ENCODE assay signal across 30 cellular contexts in the genomic region with DNA sequence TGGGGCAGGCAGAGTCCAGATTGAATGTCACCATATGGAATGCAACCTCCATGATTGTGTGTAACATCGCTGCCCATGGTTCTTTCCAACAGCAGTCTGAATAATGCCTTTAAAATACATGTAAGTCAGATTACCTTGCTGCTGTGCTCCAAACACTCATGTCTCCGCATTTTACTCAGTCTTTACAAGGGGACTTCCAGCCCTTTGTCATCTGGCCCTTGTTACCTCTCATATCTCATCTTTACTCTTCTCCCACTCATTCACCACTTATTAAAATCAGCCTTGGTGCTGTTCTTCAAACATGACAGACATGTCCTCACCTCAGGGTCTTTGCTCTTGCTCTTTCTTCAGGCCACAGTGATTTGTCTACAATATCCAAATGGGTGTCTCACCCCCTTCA.
"Had no signal": no experiment of that assay in that cellular context is flagged by ENCODE, and none has a peak within 500 bp of the region (broad histone marks: within the 10 kb centered on the region; RNA-seq: fewer than 3 reads in every experiment).

No MANE protein-coding gene starts in this region.

- DNase-seq: activated B cell treated with CpG ODN at 0.5 μM for 24 hours; activated CD4-positive, alpha-beta T cell treated with anti-CD3 and anti-CD28 coated beads, Interleukin-2, amount 50 U/mL, for 1 hour; activated CD8-positive, alpha-beta T cell treated with anti-CD3 and anti-CD28 coated beads for 36 hours; activated naive CD4-positive, alpha-beta T cell treated with anti-CD3 and anti-CD28 coated beads for 36 hours; activated naive CD8-positive, alpha-beta T cell treated with anti-CD3 and anti-CD28 coated beads for 36 hours; activated T-cell treated with anti-CD3 and anti-CD28 coated beads, Interleukin-2, amount 50 U/mL, for 48 hours; adrenal gland; aorta; body of pancreas; dermis blood vessel endothelial cell; effector CD4-positive, alpha-beta T cell; esophagus squamous epithelium; foreskin melanocyte; heart right ventricle; kidney glomerular epithelial cell; left lung; lower lobe of right lung; mesenchymal stem cell; natural killer cell; right cardiac atrium; stimulated activated CD4-positive, alpha-beta T cell treated with anti-CD3 and anti-CD28 coated beads, Interleukin-15, amount 100 ng/mL, for 24 hours; stimulated activated CD4-positive, alpha-beta T cell treated with anti-CD3 and anti-CD28 coated beads, Interleukin-2, amount 100 ng/mL, for 24 hours; stimulated activated naive CD4-positive, alpha-beta T cell; testis; transverse colon had no signal

- H3K4me3 Mint-ChIP-seq: activated B cell treated with CpG ODN at 0.5 μM for 24 hours; activated CD8-positive, alpha-beta T cell treated with anti-CD3 and anti-CD28 coated beads for 36 hours; activated naive CD4-positive, alpha-beta T cell treated with anti-CD3 and anti-CD28 coated beads for 36 hours; activated naive CD8-positive, alpha-beta T cell treated with anti-CD3 and anti-CD28 coated beads for 36 hours; natural killer cell; neural progenitor cell had no signal

- H3K27ac Mint-ChIP-seq: activated B cell treated with CpG ODN at 0.5 μM for 24 hours; activated CD8-positive, alpha-beta T cell treated with anti-CD3 and anti-CD28 coated beads for 36 hours; activated naive CD4-positive, alpha-beta T cell treated with anti-CD3 and anti-CD28 coated beads for 36 hours; activated naive CD8-positive, alpha-beta T cell treated with anti-CD3 and anti-CD28 coated beads for 36 hours; natural killer cell; neural progenitor cell had no signal

- H3K36me3 Mint-ChIP-seq: activated naive CD8-positive, alpha-beta T cell treated with anti-CD3 and anti-CD28 coated beads for 36 hours; natural killer cell; neural progenitor cell had no signal

- H2AFZ ChIP-seq: neural progenitor cell had no signal

- H3K9me3 ChIP-seq: adrenal gland, body of pancreas, esophagus squamous epithelium, heart right ventricle, left lung, lower lobe of right lung, testis, transverse colon had no signal

- H3K4me1 Mint-ChIP-seq: activated B cell treated with CpG ODN at 0.5 μM for 24 hours; activated naive CD8-positive, alpha-beta T cell treated with anti-CD3 and anti-CD28 coated beads for 36 hours; neural progenitor cell had no signal

- H3K4me1 ChIP-seq: adrenal gland, body of pancreas, esophagus squamous epithelium, heart right ventricle, left lung, lower lobe of right lung, testis, transverse colon had no signal

- H3K9ac ChIP-seq: neural progenitor cell had no signal

- ATAC-seq: activated CD8-positive, alpha-beta T cell treated with anti-CD3 and anti-CD28 coated beads for 36 hours; body of pancreas; heart right ventricle; left lung; lower lobe of right lung; natural killer cell; right cardiac atrium had no signal

- H3K4me2 ChIP-seq: neural progenitor cell had no signal

- H3K36me3 ChIP-seq: adrenal gland, esophagus squamous epithelium, heart right ventricle, left lung, lower lobe of right lung, neural progenitor cell, transverse colon had no signal

- H3K27ac ChIP-seq: adrenal gland, body of pancreas, epithelial cell of prostate, esophagus squamous epithelium, heart right ventricle, left lung, lower lobe of right lung, neural progenitor cell, testis, transverse colon had no signal

- FAIRE-seq: colon, endometrium, urothelium cell line had no signal

- H3K27me3 Mint-ChIP-seq: activated B cell treated with CpG ODN at 0.5 μM for 24 hours; activated CD8-positive, alpha-beta T cell treated with anti-CD3 and anti-CD28 coated beads for 36 hours; activated naive CD8-positive, alpha-beta T cell treated with anti-CD3 and anti-CD28 coated beads for 36 hours had no signal

- H3K4me3 ChIP-seq: adrenal gland, body of pancreas, esophagus squamous epithelium, heart right ventricle, left lung, lower lobe of right lung, neural progenitor cell, testis, transverse colon had no signal

- H3K9me3 Mint-ChIP-seq: activated CD8-positive, alpha-beta T cell treated with anti-CD3 and anti-CD28 coated beads for 36 hours; activated naive CD4-positive, alpha-beta T cell treated with anti-CD3 and anti-CD28 coated beads for 36 hours; neural progenitor cell had no signal

- H3K27me3 ChIP-seq: adrenal gland, body of pancreas, esophagus squamous epithelium, heart right ventricle, left lung, neural progenitor cell, testis, transverse colon had no signal
